In genomic region chr14:51428981-51429380, GRCh38 we compare ENCODE assay signal across 27 cellular contexts.
"Had no signal": no experiment of that assay in that cellular context is flagged by ENCODE, and none has a peak within 500 bp of the region (broad histone marks: within the 10 kb centered on the region; RNA-seq: fewer than 3 reads in every experiment).

No MANE protein-coding gene starts in this region.

- ATAC-seq: activated CD4-positive, alpha-beta T cell treated with anti-CD3 and anti-CD28 coated beads for 36 hours; activated CD8-positive, alpha-beta memory T cell treated with anti-CD3 and anti-CD28 coated beads, Interleukin-2, amount 10 ng/mL, durations not matched to agents 7 days and 5 days; activated CD8-positive, alpha-beta T cell treated with anti-CD3 and anti-CD28 coated beads, Interleukin-2, amount 10 ng/mL, durations not matched to agents 7 days and 5 days; activated naive CD4-positive, alpha-beta T cell treated with anti-CD3 and anti-CD28 coated beads, Interleukin-2, amount 50 U/mL, for 72 hours; gastrocnemius medialis; left lung; mucosa of descending colon; sciatic nerve; upper lobe of right lung had no signal

- H3K27me3 ChIP-seq: breast epithelium, gastrocnemius medialis, left lung, ovary, stomach, thyroid gland, upper lobe of right lung had no signal

- FAIRE-seq: islet of Langerhans, small intestine had no signal

- H3K9me3 Mint-ChIP-seq: activated T-helper 2 cell treated with anti-CD3 and anti-CD28 coated beads, Interferon-gamma antibody, Interleukin-2, Interleukin-4, amounts not matched to agents 10 μg/mL and 5 μg/mL and 100 μg/mL, durations not matched to agents 14 hours and 24 hours and 36 hours; central memory CD8-positive, alpha-beta T cell; dendritic cell treated with granulocyte-macrophage colony-stimulating factor and Interleukin-4, amounts not matched to agents 40 ng/mL and 50 ng/mL, for 4 days; endodermal cell; stimulated activated naive B cell treated with anti-CD40 and anti-IgM and Interleukin-4, amounts not matched to agents 10 μg/mL and 1 μg/mL and 100 μg/mL, for 72 hours had no signal

- H3K4me1 ChIP-seq: left lung had no signal

- H3K4me3 ChIP-seq: breast epithelium, gastrocnemius medialis, left lung, lung, mucosa of descending colon, ovary, stomach, thyroid gland, upper lobe of right lung had no signal

- H3K36me3 Mint-ChIP-seq: activated CD8-positive, alpha-beta memory T cell treated with anti-CD3 and anti-CD28 coated beads, Interleukin-2, amount 10 ng/mL, durations not matched to agents 7 days and 5 days; activated naive CD4-positive, alpha-beta T cell treated with anti-CD3 and anti-CD28 coated beads, Interleukin-2, amount 50 U/mL, for 72 hours; naive B cell; stimulated activated naive B cell treated with anti-CD40 and anti-IgM and Interleukin-4, amounts not matched to agents 10 μg/mL and 1 μg/mL and 100 μg/mL, for 72 hours had no signal

- H3K4me3 Mint-ChIP-seq: activated CD4-positive, alpha-beta T cell treated with anti-CD3 and anti-CD28 coated beads for 36 hours; activated CD8-positive, alpha-beta memory T cell treated with anti-CD3 and anti-CD28 coated beads, Interleukin-2, amount 10 ng/mL, durations not matched to agents 7 days and 5 days; activated CD8-positive, alpha-beta T cell treated with anti-CD3 and anti-CD28 coated beads, Interleukin-2, amount 10 ng/mL, durations not matched to agents 7 days and 5 days; central memory CD8-positive, alpha-beta T cell; dendritic cell treated with granulocyte-macrophage colony-stimulating factor and Interleukin-4, amounts not matched to agents 40 ng/mL and 50 ng/mL, for 4 days; endodermal cell; naive B cell; stimulated activated naive B cell treated with anti-CD40 and anti-IgM and Interleukin-4, amounts not matched to agents 10 μg/mL and 1 μg/mL and 100 μg/mL, for 72 hours had no signal

- H3K9me3 ChIP-seq: breast epithelium, gastrocnemius medialis, left lung, mucosa of descending colon, ovary, stomach, thyroid gland, upper lobe of right lung had no signal

- H3K27ac ChIP-seq: gastrocnemius medialis, left lung, thyroid gland, upper lobe of right lung had no signal

- H3K4me1 Mint-ChIP-seq: activated CD8-positive, alpha-beta memory T cell treated with anti-CD3 and anti-CD28 coated beads, Interleukin-2, amount 10 ng/mL, durations not matched to agents 7 days and 5 days; central memory CD8-positive, alpha-beta T cell had no signal

- DNase-seq: activated CD4-positive, alpha-beta T cell treated with anti-CD3 and anti-CD28 coated beads for 36 hours; activated CD4-positive, CD25-positive, alpha-beta regulatory T cell; activated CD8-positive, alpha-beta memory T cell treated with anti-CD3 and anti-CD28 coated beads, Interleukin-2, amount 10 ng/mL, durations not matched to agents 7 days and 5 days; activated CD8-positive, alpha-beta T cell treated with anti-CD3 and anti-CD28 coated beads, Interleukin-2, amount 10 ng/mL, durations not matched to agents 7 days and 5 days; activated naive CD4-positive, alpha-beta T cell; activated T-cell treated with anti-CD3 and anti-CD28 coated beads, Interleukin-2, amount 50 U/mL, for 48 hours; endodermal cell; gastrocnemius medialis; glutamatergic neuron; left lung; mucosa of descending colon; naive B cell; ovary; small intestine; stimulated activated naive B cell treated with anti-CD40 and anti-IgM and Interleukin-4, amounts not matched to agents 10 μg/mL and 1 μg/mL and 100 μg/mL, for 72 hours; stomach; thyroid gland; upper lobe of right lung had no signal

- H3K27me3 Mint-ChIP-seq: progenitor cell of endocrine pancreas had no signal

- H3K27ac Mint-ChIP-seq: activated CD4-positive, alpha-beta T cell treated with anti-CD3 and anti-CD28 coated beads for 36 hours; activated CD8-positive, alpha-beta memory T cell treated with anti-CD3 and anti-CD28 coated beads, Interleukin-2, amount 10 ng/mL, durations not matched to agents 7 days and 5 days; activated CD8-positive, alpha-beta T cell treated with anti-CD3 and anti-CD28 coated beads, Interleukin-2, amount 10 ng/mL, durations not matched to agents 7 days and 5 days; activated naive CD4-positive, alpha-beta T cell treated with anti-CD3 and anti-CD28 coated beads, Interleukin-2, amount 50 U/mL, for 72 hours; activated T-helper 2 cell treated with anti-CD3 and anti-CD28 coated beads, Interferon-gamma antibody, Interleukin-2, Interleukin-4, amounts not matched to agents 10 μg/mL and 5 μg/mL and 100 μg/mL, durations not matched to agents 14 hours and 24 hours and 36 hours; dendritic cell treated with granulocyte-macrophage colony-stimulating factor and Interleukin-4, amounts not matched to agents 40 ng/mL and 50 ng/mL, for 4 days; endodermal cell; progenitor cell of endocrine pancreas; stimulated activated naive B cell treated with anti-CD40 and anti-IgM and Interleukin-4, amounts not matched to agents 10 μg/mL and 1 μg/mL and 100 μg/mL, for 72 hours had no signal

- H3K36me3 ChIP-seq: breast epithelium, gastrocnemius medialis, left lung, ovary, stomach, thyroid gland, upper lobe of right lung had no signal
